Comparison of ENCODE assay signal across 25 cellular contexts in the genomic region with DNA sequence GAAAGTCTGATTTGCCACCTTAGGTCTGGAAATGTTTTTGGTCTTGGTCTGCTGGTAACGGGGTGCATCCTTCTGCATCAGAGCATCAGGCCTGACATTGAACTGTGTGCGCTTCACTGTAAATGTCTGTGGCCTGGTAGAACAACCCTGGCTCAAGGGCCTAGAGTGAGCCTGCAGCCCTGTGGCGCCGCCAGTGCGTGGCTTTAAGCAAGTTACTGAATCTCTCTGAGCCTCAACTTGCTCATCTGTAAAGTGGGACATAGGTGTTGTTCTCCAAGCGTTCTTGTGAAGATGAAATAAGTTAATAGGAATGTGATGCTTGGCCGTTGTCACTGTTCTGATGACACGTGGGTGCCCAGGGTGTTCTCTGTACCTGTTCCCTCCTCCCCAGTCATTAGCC.
"Had no signal": no experiment of that assay in that cellular context is flagged by ENCODE, and none has a peak within 500 bp of the region (broad histone marks: within the 10 kb centered on the region; RNA-seq: fewer than 3 reads in every experiment).

No MANE protein-coding gene starts in this region.

- FAIRE-seq: colon, frontal cortex, keratinocyte had no signal

- H3K27ac ChIP-seq: dorsolateral prefrontal cortex, lower lobe of right lung, psoas muscle, skin epidermis, spleen, testis, tibial artery, upper lobe of right lung, uterus had no signal

- H3K27me3 ChIP-seq: testis, tibial artery, uterus had no signal

- H3K9me3 ChIP-seq: lower lobe of right lung, psoas muscle, spleen, testis, tibial artery, upper lobe of right lung, uterus had no signal

- H3K27ac Mint-ChIP-seq: memory B cell; naive thymus-derived CD4-positive, alpha-beta T cell; nephron progenitor cell; stimulated activated memory B cell treated with anti-CD40 and anti-IgM and Interleukin-4, amounts not matched to agents 10 μg/mL and 1 μg/mL and 100 μg/mL, for 72 hours had no signal

- H3K36me3 Mint-ChIP-seq: memory B cell; naive thymus-derived CD4-positive, alpha-beta T cell; stimulated activated memory B cell treated with anti-CD40 and anti-IgM and Interleukin-4, amounts not matched to agents 10 μg/mL and 1 μg/mL and 100 μg/mL, for 72 hours had no signal

- H3K9me3 Mint-ChIP-seq: memory B cell; nephron progenitor cell; stimulated activated memory B cell treated with anti-CD40 and anti-IgM and Interleukin-4, amounts not matched to agents 10 μg/mL and 1 μg/mL and 100 μg/mL, for 72 hours had no signal

- ATAC-seq: left ventricle myocardium superior; lower lobe of right lung; naive thymus-derived CD4-positive, alpha-beta T cell; psoas muscle; right cardiac atrium; stimulated activated memory B cell treated with anti-CD40 and anti-IgM and Interleukin-4, amounts not matched to agents 10 μg/mL and 1 μg/mL and 100 μg/mL, for 72 hours; stimulated activated naive CD8-positive, alpha-beta T cell treated with anti-CD3 and anti-CD28 coated beads, Interleukin-15, Interleukin-2, amounts not matched to agents 100 U/mL and 50 U/mL, for 24 hours; upper lobe of right lung had no signal

- DNase-seq: dorsolateral prefrontal cortex; effector CD4-positive, alpha-beta T cell; head of caudate nucleus; left ventricle myocardium superior; lower lobe of right lung; midbrain; naive thymus-derived CD4-positive, alpha-beta T cell; nephron progenitor cell; nucleus accumbens; psoas muscle; right cardiac atrium; spleen; stimulated activated CD4-positive, alpha-beta T cell treated with anti-CD3 and anti-CD28 coated beads, Interleukin-4, amount 100 ng/mL, for 4 hours; stimulated activated naive CD8-positive, alpha-beta T cell treated with anti-CD3 and anti-CD28 coated beads, Interleukin-15, Interleukin-2, amounts not matched to agents 100 U/mL and 50 U/mL, for 24 hours; substantia nigra; testis; tibial artery; upper lobe of right lung; uterus had no signal

- H3K4me3 Mint-ChIP-seq: memory B cell; naive thymus-derived CD4-positive, alpha-beta T cell; nephron progenitor cell; stimulated activated memory B cell treated with anti-CD40 and anti-IgM and Interleukin-4, amounts not matched to agents 10 μg/mL and 1 μg/mL and 100 μg/mL, for 72 hours had no signal

- H3K4me3 ChIP-seq: dorsolateral prefrontal cortex, lower lobe of right lung, psoas muscle, skin epidermis, spleen, testis, tibial artery, upper lobe of right lung, uterus had no signal

- H3K36me3 ChIP-seq: lower lobe of right lung, spleen, tibial artery, upper lobe of right lung, uterus had no signal
